Comparison of ENCODE assay signal across 8 cellular contexts in the genomic region with DNA sequence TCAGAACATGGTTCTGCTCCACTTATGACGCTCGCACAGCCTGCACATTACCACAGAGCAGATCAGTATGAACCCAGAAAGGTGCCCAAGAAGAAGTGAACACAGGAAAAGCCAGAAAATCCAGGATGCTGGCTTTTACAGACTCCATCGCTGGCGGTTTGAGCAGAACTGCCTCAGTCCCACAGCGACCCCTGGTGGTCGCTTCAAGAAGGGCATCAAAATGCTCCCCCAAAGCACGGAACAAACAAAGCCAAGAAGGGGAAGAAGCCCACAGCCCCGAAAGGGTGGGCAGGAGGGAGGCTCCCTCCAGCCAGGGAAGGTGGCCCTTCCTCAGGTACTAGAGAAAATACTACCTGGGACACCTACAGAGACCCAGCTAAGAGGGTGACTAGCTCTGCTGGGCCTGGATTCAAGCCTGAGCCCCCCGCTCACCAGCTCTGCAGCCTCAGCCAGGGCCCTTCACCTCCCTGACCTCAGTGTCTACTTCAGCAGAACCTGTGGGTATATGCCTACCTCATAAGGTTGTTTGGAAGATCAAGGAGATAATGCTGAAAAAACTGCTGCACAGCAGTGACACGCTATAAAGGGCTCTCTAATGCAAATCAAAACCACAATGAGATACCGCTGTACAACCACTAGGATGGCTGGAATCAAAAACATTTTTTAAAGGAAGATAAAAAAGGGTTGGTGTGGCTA.
DNase-seq lines count a peak whose midpoint lies in the region; ATAC-seq and TF ChIP-seq lines count a peak whose summit lies in the region.

No MANE protein-coding gene starts in this region.

- no peaks in the 10 kb centered on the region for H3K27me3 ChIP-seq in testis

- H3K27ac Mint-ChIP-seq in activated T-cell treated with anti-CD3 and anti-CD28 coated beads, Interleukin-2, amount 50 U/mL, for 72 hours, result no peak overlapping the region

- WGBS in testis, 2 donors, result 84 to 88% methylated on average over 11 of the region's 11 CpGs

- H3K4me1 Mint-ChIP-seq in activated T-cell treated with anti-CD3 and anti-CD28 coated beads, Interleukin-2, amount 50 U/mL, for 72 hours (ENCODE audit: low read depth), result peaks cover 27% of the 10 kb centered on the region
- H3K4me1 Mint-ChIP-seq in activated T-cell treated with anti-CD3 and anti-CD28 coated beads, Interleukin-2, amount 50 U/mL, for 4 hours (ENCODE audit: low read depth), result peaks cover 34% of the 10 kb centered on the region

- H3K9me3 ChIP-seq in testis, result no peaks in the 10 kb centered on the region

- no peak for TF ChIP-seq POLR2A in testis (IDR thresholded peaks at IDR 0.05)

- peaks cover 42 to 53% of the 10 kb centered on the region in 2 donors for H3K36me3 Mint-ChIP-seq in activated T-cell treated with anti-CD3 and anti-CD28 coated beads, Interleukin-2, amount 50 U/mL, for 72 hours (ENCODE audit: insufficient read depth in 2 of 2)
- peaks cover 41% of the 10 kb centered on the region for H3K36me3 Mint-ChIP-seq in activated T-cell treated with anti-CD3 and anti-CD28 coated beads, Interleukin-2, amount 50 U/mL, for 4 hours (ENCODE audit: insufficient read depth)

- TF ChIP-seq CTCF in foreskin fibroblast (IDR thresholded peaks at IDR 0.05; ENCODE audit: low read depth, low read length) (peak; percentile 59), testis (IDR thresholded peaks at IDR 0.05) (peak in 2 of 3 experiments; percentile 61 to 80)

- H3K27me3 Mint-ChIP-seq in activated T-cell treated with anti-CD3 and anti-CD28 coated beads, Interleukin-2, amount 50 U/mL, for 72 hours (ENCODE audit: low read depth), result no peaks in the 10 kb centered on the region
- H3K27me3 Mint-ChIP-seq in activated T-cell treated with anti-CD3 and anti-CD28 coated beads, Interleukin-2, amount 50 U/mL, for 4 hours (ENCODE audit: low read depth), result no peaks in the 10 kb centered on the region

- intact Hi-C loops in testis (cut with DNase I; ENCODE audit: low total_unique reads), result no loop called here

- H3K4me3 ChIP-seq in foreskin fibroblast (ENCODE audit: low read depth in 1 of 2, low read length in 2 of 2), result no peak overlapping the region
- no peak overlapping the region for H3K4me3 ChIP-seq in testis

- H3K36me3 ChIP-seq in testis (ENCODE audit: low read depth, missing control alignments), result no peaks in the 10 kb centered on the region

- no peak for ATAC-seq in activated T-cell treated with anti-CD3 and anti-CD28 coated beads, Interleukin-2, amount 50 U/mL, for 72 hours (replicated peaks in 1 of 2)
- no peak for ATAC-seq in activated T-cell treated with anti-CD3 and anti-CD28 coated beads, Interleukin-2, amount 50 U/mL, for 4 hours

- H3K4me1 ChIP-seq in testis, result peaks cover 2% of the 10 kb centered on the region

- peak; percentile 52 to 57 for DNase-seq in activated T-cell treated with anti-CD3 and anti-CD28 coated beads, Interleukin-2, amount 50 U/mL, for 48 hours
- no peak for DNase-seq in activated T-cell treated with anti-CD3 and anti-CD28 coated beads, Interleukin-2, amount 50 U/mL, for 72 hours
- DNase-seq in T-helper 2 cell (peak in 3 of 5 experiments; percentile 31 to 97 (median 43)), foreskin fibroblast (no peak), testis (no peak), hippocampal formation (lab: John Stamatoyannopoulos, UW) (no peak), MV-4-11 (lab: John Stamatoyannopoulos, UW) (no peak)
- DNase-seq in activated T-cell treated with anti-CD3 and anti-CD28 coated beads, Interleukin-2, amount 50 U/mL, for 4 hours, result no peak

- H3K4me3 Mint-ChIP-seq in activated T-cell treated with anti-CD3 and anti-CD28 coated beads, Interleukin-2, amount 50 U/mL, for 72 hours, result no peak overlapping the region
- H3K4me3 Mint-ChIP-seq in activated T-cell treated with anti-CD3 and anti-CD28 coated beads, Interleukin-2, amount 50 U/mL, for 4 hours, result no peak overlapping the region

- peaks cover 7 to 17% of the 10 kb centered on the region in 2 donors for H3K9me3 Mint-ChIP-seq in activated T-cell treated with anti-CD3 and anti-CD28 coated beads, Interleukin-2, amount 50 U/mL, for 72 hours
- H3K9me3 Mint-ChIP-seq in activated T-cell treated with anti-CD3 and anti-CD28 coated beads, Interleukin-2, amount 50 U/mL, for 4 hours, result peaks cover 10% of the 10 kb centered on the region

- no peak overlapping the region for H3K27ac ChIP-seq in testis

Comparison
In these comparisons a context has a peak if more than half of its experiments do, and no peak if none do; other contexts are left out.
1. DNase-seq: peak in activated T-cell treated with anti-CD3 and anti-CD28 coated beads, Interleukin-2, amount 50 U/mL, for 48 hours (2 of 2) and T-helper 2 cell (3 of 5); none in activated T-cell treated with anti-CD3 and anti-CD28 coated beads, Interleukin-2, amount 50 U/mL, for 72 hours (0 of 2), foreskin fibroblast (0 of 2), testis (single experiment), hippocampal formation (0 of 2), MV-4-11 (single experiment) and activated T-cell treated with anti-CD3 and anti-CD28 coated beads, Interleukin-2, amount 50 U/mL, for 4 hours (single experiment).